ENCODE assay signal across 12 cellular contexts in the genomic region with DNA sequence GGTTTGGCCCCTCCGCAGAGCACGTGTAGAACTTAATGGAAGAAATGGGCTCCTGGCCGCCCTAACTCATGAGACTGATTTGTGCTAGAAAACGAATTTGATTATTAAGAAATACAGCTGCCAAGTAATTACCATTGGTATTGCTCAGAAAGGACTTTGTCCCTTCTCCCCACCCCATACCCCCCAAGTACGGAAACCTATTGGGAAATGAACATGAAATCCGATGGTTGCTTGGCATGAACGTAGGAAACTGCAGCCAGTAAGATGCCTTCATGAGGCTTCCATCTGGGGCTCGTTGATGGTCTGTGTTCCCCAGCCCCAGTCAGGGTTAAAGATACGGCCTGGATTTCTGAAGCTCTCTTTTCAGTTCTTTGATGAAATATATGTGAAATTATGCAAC. TPM values are rescaled to one million over a fixed set of nuclear protein-coding genes. Genes with fewer than 3 reads are reported as not detected.
"Had no signal": no experiment of that assay in that cellular context is flagged by ENCODE, and none has a peak within 500 bp of the region (broad histone marks: within the 10 kb centered on the region; RNA-seq: fewer than 3 reads in every experiment).

No MANE protein-coding gene starts in this region.

- H2AFZ ChIP-seq: GM23248, GM23338 had no signal

- FAIRE-seq: H1, H54 had no signal

- ATAC-seq: GM23338, HCT116 had no signal

- H3K9ac ChIP-seq: GM23248 had no signal

- H3K9me3 ChIP-seq: HAP-1 had no signal

- DNase-seq: GM23248, GOT3, H7, H9, HCEC 1CT, HFFc6 had no signal

- H3K4me2 ChIP-seq: GM23338 had no signal

- H3K27ac ChIP-seq: GM23248 had no signal

- H3K4me3 ChIP-seq: GM23248, GM23338, HAP-1 had no signal

- H3K36me3 ChIP-seq: HAP-1 had no signal

RNA-seq across cellular contexts. Expression of gene UTS2, which starts 47.4 kb away (rescaled TPM):
- total RNA-seq: GM23248, GM23338, H1, H4, H9, HFFc6 had no signal
- polyA plus RNA-seq: GM23248, GM23338, H1 had no signal
